ENCODE assay signal across 9 cellular contexts in the genomic region with DNA sequence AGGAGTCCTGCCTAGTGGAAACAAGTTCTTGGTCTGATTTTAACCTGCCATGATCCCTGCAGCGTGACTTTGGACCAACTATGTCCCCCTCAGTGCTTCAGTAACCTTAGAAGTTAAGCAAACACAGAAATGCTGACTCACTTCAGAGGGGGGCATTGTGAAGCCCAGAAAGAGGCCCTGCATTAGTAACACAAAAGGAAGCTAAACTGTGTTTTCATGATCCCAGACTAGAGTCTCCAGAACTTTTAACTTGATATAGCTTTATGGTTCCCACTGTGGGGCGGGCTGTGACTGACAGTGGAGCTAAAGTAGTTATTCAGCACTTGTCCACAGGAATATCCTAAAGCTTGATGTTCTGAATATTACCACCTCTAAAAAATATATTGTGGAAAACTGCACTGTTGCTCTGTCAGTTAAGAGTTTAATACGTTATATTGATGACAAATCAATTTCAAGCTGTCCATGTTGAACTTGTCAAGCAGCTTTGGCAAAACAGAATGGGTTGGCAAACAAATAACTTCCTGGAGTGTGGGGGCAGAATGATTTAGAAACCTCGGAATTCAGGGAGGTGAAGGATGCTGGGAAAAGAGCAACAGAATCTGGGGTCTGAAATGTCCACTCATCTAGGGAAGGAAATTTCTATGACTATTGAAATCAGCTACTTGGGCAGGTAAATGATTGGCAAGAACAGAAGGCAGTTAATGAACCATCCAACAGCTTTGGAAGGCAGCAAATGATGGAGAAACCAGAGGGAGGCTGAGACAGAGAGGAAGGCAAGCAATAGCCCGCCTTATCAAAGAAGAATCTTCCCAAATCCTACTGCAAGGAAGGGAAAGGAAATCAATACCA.
A peak's percentile ranks its signal among the peaks of the same experiment; 100 is the strongest.
DNase-seq lines count a peak whose midpoint lies in the region; ATAC-seq and TF ChIP-seq lines count a peak whose summit lies in the region.
"Had no signal": no experiment of that assay in that cellular context is flagged by ENCODE, and none has a peak within 500 bp of the region (broad histone marks: within the 10 kb centered on the region; RNA-seq: fewer than 3 reads in every experiment).

No MANE protein-coding gene starts in this region.

- peak overlapping the region; percentile 75 for H3K27ac Mint-ChIP-seq in osteocyte (ENCODE audit: unreplicated experiment)
- no peak overlapping the region for H3K27ac Mint-ChIP-seq in activated naive CD4-positive, alpha-beta T cell treated with anti-CD3 and anti-CD28 coated beads, Interleukin-2, amount 10 ng/mL, durations not matched to agents 7 days and 5 days
- H3K27ac Mint-ChIP-seq in CD4-positive, alpha-beta T cell, result no peak overlapping the region

- no peaks in the 10 kb centered on the region for H3K27me3 ChIP-seq in prostate gland (replicated peaks; ENCODE audit: insufficient read depth)
- H3K27me3 ChIP-seq in CD4-positive, alpha-beta T cell (ENCODE audit: control insufficient read depth, insufficient read depth, low read length), result no peaks in the 10 kb centered on the region
- H3K27me3 ChIP-seq: adrenal gland had no signal

- H3K4me3 ChIP-seq in prostate gland, result no peak overlapping the region
- H3K4me3 ChIP-seq: adrenal gland had no signal

- no peaks in the 10 kb centered on the region for H3K36me3 ChIP-seq in prostate gland
- H3K36me3 ChIP-seq: adrenal gland had no signal

- CTCF ChIA-PET in activated naive CD4-positive, alpha-beta T cell treated with anti-CD3 and anti-CD28 coated beads, Interleukin-2, amount 10 ng/mL, durations not matched to agents 7 days and 5 days (lab: Charles Lee), result interaction anchor here (0.5 kb wide), 1 partner anchor 225 kb away, joined by 3 read pairs; no protein-coding TSS in a partner anchor
- CTCF ChIA-PET in CD4-positive, alpha-beta T cell (lab: Charles Lee), result no interaction called here

- ATAC-seq in CD4-positive, alpha-beta T cell (ENCODE audit: poor library complexity), result no peak

- no peaks in the 10 kb centered on the region for H3K9me3 ChIP-seq in prostate gland
- no peaks in the 10 kb centered on the region for H3K9me3 ChIP-seq in CD4-positive, alpha-beta T cell (ENCODE audit: control insufficient read depth, low read length)
- H3K9me3 ChIP-seq: adrenal gland had no signal

- H3K27ac ChIP-seq in prostate gland, result peak overlapping the region in 1 of 2 donors; percentile 16
- no peak overlapping the region for H3K27ac ChIP-seq in CD4-positive, alpha-beta T cell (ENCODE audit: low read depth, low read length)
- H3K27ac ChIP-seq: adrenal gland had no signal

- peak overlapping the region; percentile 14 for H3K4me3 Mint-ChIP-seq in osteocyte (ENCODE audit: unreplicated experiment)
- no peak overlapping the region for H3K4me3 Mint-ChIP-seq in activated naive CD4-positive, alpha-beta T cell treated with anti-CD3 and anti-CD28 coated beads, Interleukin-2, amount 10 ng/mL, durations not matched to agents 7 days and 5 days
- no peak overlapping the region for H3K4me3 Mint-ChIP-seq in CD4-positive, alpha-beta T cell

- no peak for TF ChIP-seq POLR2A in prostate gland (IDR thresholded peaks at IDR 0.05)

- DNase-seq in ELR (ENCODE audit: low read depth) (peak; percentile 71), NCI-H226 (peak; percentile 40), fibroblast of gingiva (ENCODE audit: low read depth) (peak; percentile 91), osteocyte (ENCODE audit: extremely low spot score, unreplicated experiment) (no peak), GF-D8 (lab: John Stamatoyannopoulos, UW) (no peak), prostate gland (ENCODE audit: low spot score) (no peak)
- DNase-seq in activated naive CD4-positive, alpha-beta T cell treated with anti-CD3 and anti-CD28 coated beads, Interleukin-2, amount 10 ng/mL, durations not matched to agents 7 days and 5 days, result no peak
- no peak for DNase-seq in CD4-positive, alpha-beta T cell

- H3K36me3 Mint-ChIP-seq in osteocyte (ENCODE audit: unreplicated experiment), result no peaks in the 10 kb centered on the region
- H3K36me3 Mint-ChIP-seq in activated naive CD4-positive, alpha-beta T cell treated with anti-CD3 and anti-CD28 coated beads, Interleukin-2, amount 10 ng/mL, durations not matched to agents 7 days and 5 days, result no peaks in the 10 kb centered on the region
- no peaks in the 10 kb centered on the region for H3K36me3 Mint-ChIP-seq in CD4-positive, alpha-beta T cell (ENCODE audit: low read depth)

- no peaks in the 10 kb centered on the region for H3K4me1 ChIP-seq in prostate gland (replicated peaks)
- H3K4me1 ChIP-seq: adrenal gland had no signal

- peaks cover 42% of the 10 kb centered on the region for H3K4me1 Mint-ChIP-seq in osteocyte (ENCODE audit: unreplicated experiment)
- H3K4me1 Mint-ChIP-seq in activated naive CD4-positive, alpha-beta T cell treated with anti-CD3 and anti-CD28 coated beads, Interleukin-2, amount 10 ng/mL, durations not matched to agents 7 days and 5 days, result no peaks in the 10 kb centered on the region
- no peaks in the 10 kb centered on the region for H3K4me1 Mint-ChIP-seq in CD4-positive, alpha-beta T cell (ENCODE audit: low read depth)

- H3K27me3 Mint-ChIP-seq in osteocyte (ENCODE audit: unreplicated experiment), result peaks cover 12% of the 10 kb centered on the region
- H3K27me3 Mint-ChIP-seq in activated naive CD4-positive, alpha-beta T cell treated with anti-CD3 and anti-CD28 coated beads, Interleukin-2, amount 10 ng/mL, durations not matched to agents 7 days and 5 days, result peaks cover 8% of the 10 kb centered on the region
- peaks cover 20% of the 10 kb centered on the region for H3K27me3 Mint-ChIP-seq in CD4-positive, alpha-beta T cell

- intact Hi-C loops in prostate gland (cut with DNase I), result no loop called here
- intact Hi-C loops in CD4-positive, alpha-beta T cell (cut with DNase I, micrococcal nuclease), result no loop called here

- TF ChIP-seq CTCF in osteocyte (IDR thresholded peaks at IDR 0.05) (no peak), prostate gland (IDR thresholded peaks at IDR 0.05) (no peak)
- no peak for TF ChIP-seq CTCF in CD4-positive, alpha-beta T cell (IDR thresholded peaks at IDR 0.05)

- H3K9me3 Mint-ChIP-seq in osteocyte (ENCODE audit: unreplicated experiment), result no peaks in the 10 kb centered on the region
- H3K9me3 Mint-ChIP-seq in activated naive CD4-positive, alpha-beta T cell treated with anti-CD3 and anti-CD28 coated beads, Interleukin-2, amount 10 ng/mL, durations not matched to agents 7 days and 5 days, result no peaks in the 10 kb centered on the region
- no peaks in the 10 kb centered on the region for H3K9me3 Mint-ChIP-seq in CD4-positive, alpha-beta T cell

- WGBS in prostate gland, result 25% methylated on average over 5 of the region's 5 CpGs

- POLR2A ChIA-PET in CD4-positive, alpha-beta T cell (lab: Charles Lee), result no interaction called here

Comparison
In these comparisons a context has a peak if more than half of its experiments do, and no peak if none do; other contexts are left out.
1. DNase-seq: peak in ELR (single experiment), NCI-H226 (single experiment) and fibroblast of gingiva (single experiment); none in osteocyte (single experiment), GF-D8 (single experiment), activated naive CD4-positive, alpha-beta T cell treated with anti-CD3 and anti-CD28 coated beads, Interleukin-2, amount 10 ng/mL, durations not matched to agents 7 days and 5 days (single experiment), prostate gland (single experiment) and CD4-positive, alpha-beta T cell (0 of 10).